28 cellular contexts compared by ENCODE assay signal in the genomic region with DNA sequence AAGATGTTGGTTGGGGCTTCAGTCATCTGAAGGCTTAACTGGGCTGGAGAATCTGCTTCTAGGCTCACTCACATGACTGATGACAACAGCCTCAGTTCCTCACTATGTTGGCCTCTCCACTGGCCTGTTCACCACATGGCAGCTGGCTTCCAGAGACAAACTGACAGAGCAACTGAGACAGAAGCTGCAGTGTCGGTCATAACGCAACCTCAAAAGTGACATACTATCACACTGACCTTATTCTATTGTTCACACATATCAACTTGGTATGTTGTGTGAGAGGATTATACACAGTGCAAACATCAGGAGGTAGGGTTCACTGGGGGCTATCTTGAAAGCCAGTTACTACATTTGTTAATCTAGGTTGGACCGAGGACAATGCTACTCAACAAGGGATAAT.
DNase-seq lines count a peak whose midpoint lies in the region; ATAC-seq and TF ChIP-seq lines count a peak whose summit lies in the region.
"Had no signal": no experiment of that assay in that cellular context is flagged by ENCODE, and none has a peak within 500 bp of the region (broad histone marks: within the 10 kb centered on the region; RNA-seq: fewer than 3 reads in every experiment).

No MANE protein-coding gene starts in this region.

- POLR2A ChIA-PET in IMR-90 (lab: Charles Lee; ENCODE audit: unreplicated experiment) = no interaction called here

- intact Hi-C loops in IMR-90 (cut with micrococcal nuclease) = no loop called here
- intact Hi-C loops in colonic mucosa (cut with DNase I) = no loop called here
- intact Hi-C loops in aorta (cut with DNase I) = no loop called here

- peak overlapping the region; percentile 49 for H3K27ac Mint-ChIP-seq in nephron progenitor cell
- H3K27ac Mint-ChIP-seq: activated CD8-positive, alpha-beta T cell treated with anti-CD3 and anti-CD28 coated beads, Interleukin-2, amount 10 ng/mL, durations not matched to agents 7 days and 5 days; activated T-helper 17 cell treated with anti-CD3 and anti-CD28 coated beads, Interleukin-2, amount 50 U/mL, for 72 hours; memory B cell; neural progenitor cell; stimulated activated naive CD8-positive, alpha-beta T cell treated with anti-CD3 and anti-CD28 coated beads, Interleukin-15, Interleukin-2, amounts not matched to agents 100 ng/mL and 50 ng/mL, for 24 hours had no signal

- H3K4me3 ChIP-seq in GM23248 = no peak overlapping the region
- no peak overlapping the region for H3K4me3 ChIP-seq in IMR-90 (ENCODE audit: insufficient read depth, low read depth, low read length)
- no peak overlapping the region for H3K4me3 ChIP-seq in choroid plexus epithelial cell (ENCODE audit: low read depth, low read length)
- H3K4me3 ChIP-seq in colonic mucosa = no peak overlapping the region
- no peak overlapping the region for H3K4me3 ChIP-seq in aorta (ENCODE audit: low read length in 2 of 2)
- H3K4me3 ChIP-seq: BLaER1, K562, neural progenitor cell, right atrium auricular region had no signal

- H2AFZ ChIP-seq in GM23248 (no peak overlapping the region), IMR-90 (replicated peaks; ENCODE audit: low read length, poor library complexity) (no peak overlapping the region)
- H2AFZ ChIP-seq: neural progenitor cell had no signal

- H3K9me3 Mint-ChIP-seq in nephron progenitor cell = no peaks in the 10 kb centered on the region
- H3K9me3 Mint-ChIP-seq: activated T-helper 17 cell treated with anti-CD3 and anti-CD28 coated beads, Interleukin-2, amount 50 U/mL, for 72 hours; memory B cell; neural progenitor cell; stimulated activated naive CD8-positive, alpha-beta T cell treated with anti-CD3 and anti-CD28 coated beads, Interleukin-15, Interleukin-2, amounts not matched to agents 100 ng/mL and 50 ng/mL, for 24 hours had no signal

- no peaks in the 10 kb centered on the region for H3K27me3 ChIP-seq in GM23248 (replicated peaks; ENCODE audit: insufficient read depth)
- no peaks in the 10 kb centered on the region for H3K27me3 ChIP-seq in IMR-90 (ENCODE audit: control insufficient read depth, insufficient read depth, low read length)
- no peaks in the 10 kb centered on the region for H3K27me3 ChIP-seq in colonic mucosa
- H3K27me3 ChIP-seq in aorta (ENCODE audit: control insufficient read depth in 1 of 2, insufficient read depth in 2 of 2, low read length in 1 of 2) = no peaks in the 10 kb centered on the region
- H3K27me3 ChIP-seq: BLaER1, brain microvascular endothelial cell, neural progenitor cell, right atrium auricular region had no signal

- H3K36me3 ChIP-seq in GM23248 (ENCODE audit: low read depth) = peaks cover 20% of the 10 kb centered on the region
- no peaks in the 10 kb centered on the region; the same call in 1 of the 2 replicates for H3K36me3 ChIP-seq in IMR-90 (ENCODE audit: control insufficient read depth, insufficient read depth, low read length)
- H3K36me3 ChIP-seq in colonic mucosa = no peaks in the 10 kb centered on the region
- H3K36me3 ChIP-seq in aorta (ENCODE audit: control insufficient read depth in 1 of 2, insufficient read depth in 2 of 2, low read length in 1 of 2) = no peaks in the 10 kb centered on the region
- H3K36me3 ChIP-seq: brain microvascular endothelial cell, right atrium auricular region had no signal

- H2BK120ac ChIP-seq in IMR-90 (ENCODE audit: low read depth, low read length) = no peak overlapping the region

- peak overlapping the region; percentile 41; the same call in 1 of the 2 replicates for H3K18ac ChIP-seq in IMR-90 (ENCODE audit: low read depth, low read length)

- no peak overlapping the region for H2AK9ac ChIP-seq in IMR-90 (replicated peaks; ENCODE audit: low read depth, low read length, poor library complexity)

- no peak overlapping the region for H2BK20ac ChIP-seq in IMR-90 (ENCODE audit: low read depth, low read length)

- no peak overlapping the region for H3K56ac ChIP-seq in IMR-90 (ENCODE audit: extremely low read depth, insufficient read depth, low read length)

- H3K4me1 ChIP-seq in GM23248 (ENCODE audit: insufficient read depth) = no peaks in the 10 kb centered on the region
- peaks cover 6% of the 10 kb centered on the region for H3K4me1 ChIP-seq in IMR-90 (ENCODE audit: control insufficient read depth, insufficient read depth, low read length)
- no peaks in the 10 kb centered on the region for H3K4me1 ChIP-seq in colonic mucosa
- peaks cover 0 to 3% of the 10 kb centered on the region in 2 donors for H3K4me1 ChIP-seq in aorta (ENCODE audit: control insufficient read depth in 1 of 2, insufficient read depth in 2 of 2, low read length in 2 of 2)
- H3K4me1 ChIP-seq: BLaER1, neural progenitor cell, right atrium auricular region had no signal

- H2BK15ac ChIP-seq in IMR-90 (ENCODE audit: low read depth, low read length) = no peak overlapping the region

- H3K9ac ChIP-seq in GM23248 (no peak overlapping the region), IMR-90 (ENCODE audit: low read depth, low read length) (no peak overlapping the region), colonic mucosa (ENCODE audit: low read depth in 2 of 2, low read length in 2 of 2) (no peak overlapping the region)
- H3K9ac ChIP-seq: BLaER1, neural progenitor cell had no signal

- H4K20me1 ChIP-seq in GM23248 (ENCODE audit: insufficient read depth) (no peaks in the 10 kb centered on the region), IMR-90 (ENCODE audit: insufficient read depth, low read length) (no peaks in the 10 kb centered on the region)
- H4K20me1 ChIP-seq: BLaER1 had no signal

- no peaks in the 10 kb centered on the region for H3K27me3 Mint-ChIP-seq in nephron progenitor cell (ENCODE audit: low read depth, poor library complexity)
- H3K27me3 Mint-ChIP-seq: memory B cell; stimulated activated naive CD8-positive, alpha-beta T cell treated with anti-CD3 and anti-CD28 coated beads, Interleukin-15, Interleukin-2, amounts not matched to agents 100 ng/mL and 50 ng/mL, for 24 hours had no signal

- H3K79me1 ChIP-seq in IMR-90 (ENCODE audit: low read depth in 1 of 2, low read length in 2 of 2) = peaks cover 19 to 28% of the 10 kb centered on the region in 2 experiments

- CTCF ChIA-PET in IMR-90 (lab: Yijun Ruan, JAX) = no interaction called here

- TF ChIP-seq POLR2A in IMR-90 (IDR thresholded peaks at IDR 0.05; ENCODE audit: low read depth, low read length) = no peak

- H3F3A ChIP-seq in GM23248 (ENCODE audit: insufficient read depth) = peaks cover 8% of the 10 kb centered on the region; the same call in 1 of the 2 replicates

- peak overlapping the region; percentile 11; the same call in 1 of the 2 replicates for H3K23ac ChIP-seq in IMR-90 (ENCODE audit: low read depth, low read length)

- H3K27ac ChIP-seq in GM23248 = no peak overlapping the region
- no peak overlapping the region for H3K27ac ChIP-seq in IMR-90 (ENCODE audit: insufficient read depth, low read length)
- no peak overlapping the region for H3K27ac ChIP-seq in colonic mucosa
- H3K27ac ChIP-seq in aorta (ENCODE audit: low read depth in 1 of 2, low read length in 2 of 2) = no peak overlapping the region
- H3K27ac ChIP-seq: BLaER1, brain microvascular endothelial cell, epithelial cell of prostate, neural progenitor cell, right atrium auricular region had no signal

- 80 to 81% methylated on average over 3 of the region's 3 CpGs for WGBS in GM23248 (ENCODE audit: low coverage in 1 of 2, low lambda C conversion rate in 2 of 2, missing lambda C conversion rate in 2 of 2), 2 experiments
- no CpG with 5 or more reads among the region's 3 CpGs for WGBS in IMR-90 (ENCODE audit: extremely low coverage in 2 of 2, insufficient read length in 1 of 2), 2 experiments
- 79 to 85% methylated on average over 3 of the region's 3 CpGs for WGBS in aorta, 2 donors

- H3K4me2 ChIP-seq in GM23248 (ENCODE audit: unreplicated experiment) (no peak overlapping the region), IMR-90 (ENCODE audit: low read depth, low read length) (no peak overlapping the region)
- H3K4me2 ChIP-seq: BLaER1, neural progenitor cell had no signal

- no peaks in the 10 kb centered on the region for H3K4me1 Mint-ChIP-seq in nephron progenitor cell
- H3K4me1 Mint-ChIP-seq: activated T-helper 17 cell treated with anti-CD3 and anti-CD28 coated beads, Interleukin-2, amount 50 U/mL, for 72 hours; memory B cell; neural progenitor cell had no signal

- in situ Hi-C loops in GM23248 (cut with MboI) = no loop called here
- in situ Hi-C loops in IMR-90 (cut with MboI; ENCODE audit: low sequenced_read_pairs) = no loop called here

- TF ChIP-seq RAD21 in IMR-90 (IDR thresholded peaks at IDR 0.05; ENCODE audit: low read length) = no peak

- peaks cover 89% of the 10 kb centered on the region for H3K79me2 ChIP-seq in GM23248 (ENCODE audit: insufficient read depth)

- no peak for ATAC-seq in IMR-90 (ENCODE audit: low read depth)
- ATAC-seq in aorta (ENCODE audit: low FRiP score) = no peak
- no peak for ATAC-seq in HG03460 (IDR thresholded peaks at IDR 0.05; ENCODE audit: unreplicated experiment)
- ATAC-seq: activated CD8-positive, alpha-beta T cell treated with anti-CD3 and anti-CD28 coated beads, Interleukin-2, amount 10 ng/mL, durations not matched to agents 7 days and 5 days; activated T-helper 17 cell treated with anti-CD3 and anti-CD28 coated beads, Interleukin-2, amount 50 U/mL, for 72 hours; K562; left lobe of liver; PC-3 had no signal

- H3K36me3 Mint-ChIP-seq in nephron progenitor cell (ENCODE audit: low read depth) = peaks cover 14% of the 10 kb centered on the region

- H3K9me3 ChIP-seq in GM23248 (ENCODE audit: low read depth) (no peaks in the 10 kb centered on the region), IMR-90 (ENCODE audit: control insufficient read depth, insufficient read depth, low read length) (no peaks in the 10 kb centered on the region), colonic mucosa (no peaks in the 10 kb centered on the region), aorta (ENCODE audit: control insufficient read depth, low read length) (no peaks in the 10 kb centered on the region)
- H3K9me3 ChIP-seq: BLaER1, right atrium auricular region had no signal

- H3K4me3 Mint-ChIP-seq in nephron progenitor cell = no peak overlapping the region
- H3K4me3 Mint-ChIP-seq: activated CD8-positive, alpha-beta T cell treated with anti-CD3 and anti-CD28 coated beads, Interleukin-2, amount 10 ng/mL, durations not matched to agents 7 days and 5 days; activated T-helper 17 cell treated with anti-CD3 and anti-CD28 coated beads, Interleukin-2, amount 50 U/mL, for 72 hours; memory B cell; neural progenitor cell; stimulated activated naive CD8-positive, alpha-beta T cell treated with anti-CD3 and anti-CD28 coated beads, Interleukin-15, Interleukin-2, amounts not matched to agents 100 ng/mL and 50 ng/mL, for 24 hours had no signal

- no TSS peak for BruUV-seq in IMR-90 (replicated peaks; lab: Mats Ljungman, UMichigan)

- H2BK5ac ChIP-seq in IMR-90 (ENCODE audit: low read depth, low read length, poor library complexity, severe bottlenecking) = no peak overlapping the region

- H2AK5ac ChIP-seq in IMR-90 (ENCODE audit: low read depth, low read length) = no peak overlapping the region

- TF ChIP-seq CTCF in IMR-90 (conservative IDR thresholded peaks at IDR 0.05; ENCODE audit: low read depth, low read length) (no peak), choroid plexus epithelial cell (conservative IDR thresholded peaks at IDR 0.05; ENCODE audit: low read depth, low read length) (no peak), nephron progenitor cell (IDR thresholded peaks at IDR 0.05) (no peak), colonic mucosa (IDR thresholded peaks at IDR 0.05) (no peak)

- peaks cover 3% of the 10 kb centered on the region; the same call in 1 of the 2 replicates for H3K9me1 ChIP-seq in IMR-90 (ENCODE audit: insufficient read depth, low read length)

- H3K9me2 ChIP-seq in GM23248 (ENCODE audit: insufficient read depth) = no peaks in the 10 kb centered on the region

- H4K8ac ChIP-seq in IMR-90 (ENCODE audit: low read depth in 2 of 2, low read length in 2 of 2) = 0 out of 4 replicates have a peak overlapping the region, but pooled peaks of 1 of the 2 experiments have one; percentile 15

- peak overlapping the region; percentile 80; the same call in 1 of the 2 replicates for H4K5ac ChIP-seq in IMR-90 (ENCODE audit: low read depth, low read length)

- dilution Hi-C loops in IMR-90 (cut with HindIII; ENCODE audit: low sequenced_read_pairs, unreplicated experiment) = no loop called here

- H3K4ac ChIP-seq in IMR-90 (ENCODE audit: low read depth, low read length) = no peak overlapping the region

- H4K91ac ChIP-seq in IMR-90 (ENCODE audit: insufficient read depth, low read depth, low read length) = no peak overlapping the region

- no peak overlapping the region for H3K14ac ChIP-seq in IMR-90 (replicated peaks; ENCODE audit: low read depth, low read length)

- DNase-seq in GM23248 (peak; percentile 3), IMR-90 (peak; percentile 15), choroid plexus epithelial cell (ENCODE audit: low read depth) (peak; percentile 36), nephron progenitor cell (no peak), colonic mucosa (no peak), aorta (no peak)
- DNase-seq: ACHN; activated CD8-positive, alpha-beta T cell treated with anti-CD3 and anti-CD28 coated beads, Interleukin-2, amount 10 ng/mL, durations not matched to agents 7 days and 5 days; activated naive CD4-positive, alpha-beta T cell treated with anti-CD3 and anti-CD28 coated beads, Interleukin-2, amount 50 U/mL, for 16 hours; brain microvascular endothelial cell; effector CD4-positive, alpha-beta T cell; glutamatergic neuron; NCI-H2029; NCI-H524; PC-3; SHP77; stimulated activated CD4-positive, alpha-beta T cell treated with anti-CD3 and anti-CD28 coated beads, Interleukin-2, amount 100 ng/mL, for 24 hours; T-helper 2 cell had no signal

Comparison
In these comparisons a context has a peak if more than half of its experiments do, and no peak if none do; other contexts are left out.
1. DNase-seq: peak in GM23248 (single experiment), IMR-90 (single experiment) and choroid plexus epithelial cell (single experiment); none in nephron progenitor cell (single experiment), colonic mucosa (single experiment) and aorta (0 of 2).